Comparison of ENCODE assay signal across 2 cellular contexts in the genomic region with DNA sequence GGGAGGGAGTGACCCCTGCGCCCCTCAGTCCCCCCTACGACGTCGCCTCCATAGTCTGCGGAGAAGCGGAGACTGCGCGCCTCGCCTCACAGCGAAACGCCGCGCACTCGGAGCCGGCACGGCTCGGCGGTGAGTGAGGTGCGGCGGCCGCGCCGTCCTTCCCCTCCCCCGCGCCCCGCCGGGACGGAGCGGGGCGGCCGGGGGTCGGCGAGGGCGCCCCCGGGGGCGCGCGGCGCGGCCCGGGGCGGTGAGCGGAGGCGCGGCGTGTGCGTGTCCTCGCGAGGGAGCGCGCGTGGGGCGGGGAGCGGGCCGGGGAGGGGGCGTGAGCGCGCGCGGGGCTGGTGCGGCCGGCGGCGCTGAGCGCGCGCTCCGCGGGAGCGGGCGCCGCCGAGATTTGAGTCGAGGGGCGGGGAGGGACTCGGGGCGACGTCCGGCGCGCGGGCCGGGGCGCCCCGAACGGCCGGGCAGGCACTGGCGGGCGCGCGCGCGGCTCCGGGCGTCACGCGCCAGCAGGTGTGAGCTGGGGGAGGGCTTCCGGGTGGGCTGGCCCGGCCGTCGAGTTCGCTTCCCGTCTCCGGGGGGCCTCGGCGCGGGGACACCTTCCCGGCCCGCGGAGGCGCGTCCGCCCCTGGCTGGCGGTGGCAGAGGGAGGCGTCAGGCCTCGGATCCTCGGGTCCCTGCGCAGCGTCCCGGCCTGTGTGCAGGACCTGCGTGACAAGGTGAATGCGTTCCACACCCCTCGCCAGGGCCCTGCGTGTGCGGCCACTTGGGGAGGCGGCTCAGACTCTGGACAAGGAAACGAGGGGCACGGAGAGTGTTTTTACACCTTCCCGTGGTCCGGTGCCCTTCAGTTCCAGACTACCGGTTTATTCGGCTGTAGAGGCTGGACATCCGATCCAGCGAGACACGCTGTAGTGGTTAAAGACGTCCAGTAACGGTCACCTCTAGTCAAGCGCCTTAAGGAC.
TF ChIP-seq lines count a peak whose summit lies in the region.

No MANE protein-coding gene starts in this region.

TF ChIP-seq in GM23338, 12 proteins besides CTCF, POLR2A, EP300 and RAD21:
- peak; percentile 48; the same call in 1 of the 2 replicates for TF ChIP-seq POLR2AphosphoS5 (IDR thresholded peaks at IDR 0.05; ENCODE audit: low read depth)
- TF ChIP-seq, protein P1, sequence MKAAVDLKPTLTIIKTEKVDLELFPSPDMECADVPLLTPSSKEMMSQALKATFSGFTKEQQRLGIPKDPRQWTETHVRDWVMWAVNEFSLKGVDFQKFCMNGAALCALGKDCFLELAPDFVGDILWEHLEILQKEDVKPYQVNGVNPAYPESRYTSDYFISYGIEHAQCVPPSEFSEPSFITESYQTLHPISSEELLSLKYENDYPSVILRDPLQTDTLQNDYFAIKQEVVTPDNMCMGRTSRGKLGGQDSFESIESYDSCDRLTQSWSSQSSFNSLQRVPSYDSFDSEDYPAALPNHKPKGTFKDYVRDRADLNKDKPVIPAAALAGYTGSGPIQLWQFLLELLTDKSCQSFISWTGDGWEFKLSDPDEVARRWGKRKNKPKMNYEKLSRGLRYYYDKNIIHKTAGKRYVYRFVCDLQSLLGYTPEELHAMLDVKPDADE (IDR thresholded peaks at IDR 0.05): no peak

TF ChIP-seq in H1, 55 proteins besides CTCF, POLR2A, EP300 and RAD21:
- TF ChIP-seq, protein P2, sequence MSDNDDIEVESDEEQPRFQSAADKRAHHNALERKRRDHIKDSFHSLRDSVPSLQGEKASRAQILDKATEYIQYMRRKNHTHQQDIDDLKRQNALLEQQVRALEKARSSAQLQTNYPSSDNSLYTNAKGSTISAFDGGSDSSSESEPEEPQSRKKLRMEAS (IDR thresholded peaks at IDR 0.05): peak; percentile 20; the same call in 1 of the 2 replicates
- TF ChIP-seq, protein P3, sequence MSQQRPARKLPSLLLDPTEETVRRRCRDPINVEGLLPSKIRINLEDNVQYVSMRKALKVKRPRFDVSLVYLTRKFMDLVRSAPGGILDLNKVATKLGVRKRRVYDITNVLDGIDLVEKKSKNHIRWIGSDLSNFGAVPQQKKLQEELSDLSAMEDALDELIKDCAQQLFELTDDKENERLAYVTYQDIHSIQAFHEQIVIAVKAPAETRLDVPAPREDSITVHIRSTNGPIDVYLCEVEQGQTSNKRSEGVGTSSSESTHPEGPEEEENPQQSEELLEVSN (IDR thresholded peaks at IDR 0.05): no peak
- TF ChIP-seq NANOG (IDR thresholded peaks at IDR 0.05; ENCODE audit: insufficient read depth, low read depth, low read length, poor library complexity, severe bottlenecking) (no peak), RXRA (IDR thresholded peaks at IDR 0.05; ENCODE audit: insufficient read depth, low read depth, low read length) (no peak), MAFK (IDR thresholded peaks at IDR 0.05; ENCODE audit: low read depth, low read length) (no peak), HDAC2 (IDR thresholded peaks at IDR 0.05; ENCODE audit: borderline replicate concordance in 1 of 2, low read depth in 2 of 2, low read length in 2 of 2) (no peak; a peak in 1 of 4 replicates), PHF8 (conservative IDR thresholded peaks at IDR 0.05; ENCODE audit: low read depth, low read length) (peak; percentile 23), NRF1 (IDR thresholded peaks at IDR 0.05; ENCODE audit: low read depth, low read length) (no peak), GABPA (IDR thresholded peaks at IDR 0.05; ENCODE audit: borderline replicate concordance, insufficient read depth, low read length) (no peak), ASH2L (IDR thresholded peaks at IDR 0.05; ENCODE audit: low read length) (peak; percentile 24), BACH1 (IDR thresholded peaks at IDR 0.05; ENCODE audit: low read length) (no peak), SP4 (IDR thresholded peaks at IDR 0.05; ENCODE audit: low read length) (no peak), EGR1 (IDR thresholded peaks at IDR 0.05; ENCODE audit: borderline replicate concordance, low read depth, low read length) (no peak), TAF1 (IDR thresholded peaks at IDR 0.05; ENCODE audit: low read depth, low read length) (no peak), POLR2AphosphoS5 (IDR thresholded peaks at IDR 0.05; ENCODE audit: low read depth, low read length) (0 out of 2 replicates have a peak, but pooled peaks have one; percentile 30), KDM4A (IDR thresholded peaks at IDR 0.05; ENCODE audit: low read depth, low read length, severe bottlenecking) (peak; percentile 47), CEBPB (IDR thresholded peaks at IDR 0.05; ENCODE audit: low read depth, low read length) (no peak), SIN3A (conservative IDR thresholded peaks at IDR 0.05 in 1 of 2, IDR thresholded peaks at IDR 0.05 in 1 of 2; ENCODE audit: low read depth in 1 of 2, low read length in 2 of 2) (peak; percentile 33 to 48; a peak in 1 of 4 replicates), RBBP5 (IDR thresholded peaks at IDR 0.05; ENCODE audit: borderline replicate concordance, low read depth, low read length) (peak; percentile 52)
- TF ChIP-seq, protein P4, sequence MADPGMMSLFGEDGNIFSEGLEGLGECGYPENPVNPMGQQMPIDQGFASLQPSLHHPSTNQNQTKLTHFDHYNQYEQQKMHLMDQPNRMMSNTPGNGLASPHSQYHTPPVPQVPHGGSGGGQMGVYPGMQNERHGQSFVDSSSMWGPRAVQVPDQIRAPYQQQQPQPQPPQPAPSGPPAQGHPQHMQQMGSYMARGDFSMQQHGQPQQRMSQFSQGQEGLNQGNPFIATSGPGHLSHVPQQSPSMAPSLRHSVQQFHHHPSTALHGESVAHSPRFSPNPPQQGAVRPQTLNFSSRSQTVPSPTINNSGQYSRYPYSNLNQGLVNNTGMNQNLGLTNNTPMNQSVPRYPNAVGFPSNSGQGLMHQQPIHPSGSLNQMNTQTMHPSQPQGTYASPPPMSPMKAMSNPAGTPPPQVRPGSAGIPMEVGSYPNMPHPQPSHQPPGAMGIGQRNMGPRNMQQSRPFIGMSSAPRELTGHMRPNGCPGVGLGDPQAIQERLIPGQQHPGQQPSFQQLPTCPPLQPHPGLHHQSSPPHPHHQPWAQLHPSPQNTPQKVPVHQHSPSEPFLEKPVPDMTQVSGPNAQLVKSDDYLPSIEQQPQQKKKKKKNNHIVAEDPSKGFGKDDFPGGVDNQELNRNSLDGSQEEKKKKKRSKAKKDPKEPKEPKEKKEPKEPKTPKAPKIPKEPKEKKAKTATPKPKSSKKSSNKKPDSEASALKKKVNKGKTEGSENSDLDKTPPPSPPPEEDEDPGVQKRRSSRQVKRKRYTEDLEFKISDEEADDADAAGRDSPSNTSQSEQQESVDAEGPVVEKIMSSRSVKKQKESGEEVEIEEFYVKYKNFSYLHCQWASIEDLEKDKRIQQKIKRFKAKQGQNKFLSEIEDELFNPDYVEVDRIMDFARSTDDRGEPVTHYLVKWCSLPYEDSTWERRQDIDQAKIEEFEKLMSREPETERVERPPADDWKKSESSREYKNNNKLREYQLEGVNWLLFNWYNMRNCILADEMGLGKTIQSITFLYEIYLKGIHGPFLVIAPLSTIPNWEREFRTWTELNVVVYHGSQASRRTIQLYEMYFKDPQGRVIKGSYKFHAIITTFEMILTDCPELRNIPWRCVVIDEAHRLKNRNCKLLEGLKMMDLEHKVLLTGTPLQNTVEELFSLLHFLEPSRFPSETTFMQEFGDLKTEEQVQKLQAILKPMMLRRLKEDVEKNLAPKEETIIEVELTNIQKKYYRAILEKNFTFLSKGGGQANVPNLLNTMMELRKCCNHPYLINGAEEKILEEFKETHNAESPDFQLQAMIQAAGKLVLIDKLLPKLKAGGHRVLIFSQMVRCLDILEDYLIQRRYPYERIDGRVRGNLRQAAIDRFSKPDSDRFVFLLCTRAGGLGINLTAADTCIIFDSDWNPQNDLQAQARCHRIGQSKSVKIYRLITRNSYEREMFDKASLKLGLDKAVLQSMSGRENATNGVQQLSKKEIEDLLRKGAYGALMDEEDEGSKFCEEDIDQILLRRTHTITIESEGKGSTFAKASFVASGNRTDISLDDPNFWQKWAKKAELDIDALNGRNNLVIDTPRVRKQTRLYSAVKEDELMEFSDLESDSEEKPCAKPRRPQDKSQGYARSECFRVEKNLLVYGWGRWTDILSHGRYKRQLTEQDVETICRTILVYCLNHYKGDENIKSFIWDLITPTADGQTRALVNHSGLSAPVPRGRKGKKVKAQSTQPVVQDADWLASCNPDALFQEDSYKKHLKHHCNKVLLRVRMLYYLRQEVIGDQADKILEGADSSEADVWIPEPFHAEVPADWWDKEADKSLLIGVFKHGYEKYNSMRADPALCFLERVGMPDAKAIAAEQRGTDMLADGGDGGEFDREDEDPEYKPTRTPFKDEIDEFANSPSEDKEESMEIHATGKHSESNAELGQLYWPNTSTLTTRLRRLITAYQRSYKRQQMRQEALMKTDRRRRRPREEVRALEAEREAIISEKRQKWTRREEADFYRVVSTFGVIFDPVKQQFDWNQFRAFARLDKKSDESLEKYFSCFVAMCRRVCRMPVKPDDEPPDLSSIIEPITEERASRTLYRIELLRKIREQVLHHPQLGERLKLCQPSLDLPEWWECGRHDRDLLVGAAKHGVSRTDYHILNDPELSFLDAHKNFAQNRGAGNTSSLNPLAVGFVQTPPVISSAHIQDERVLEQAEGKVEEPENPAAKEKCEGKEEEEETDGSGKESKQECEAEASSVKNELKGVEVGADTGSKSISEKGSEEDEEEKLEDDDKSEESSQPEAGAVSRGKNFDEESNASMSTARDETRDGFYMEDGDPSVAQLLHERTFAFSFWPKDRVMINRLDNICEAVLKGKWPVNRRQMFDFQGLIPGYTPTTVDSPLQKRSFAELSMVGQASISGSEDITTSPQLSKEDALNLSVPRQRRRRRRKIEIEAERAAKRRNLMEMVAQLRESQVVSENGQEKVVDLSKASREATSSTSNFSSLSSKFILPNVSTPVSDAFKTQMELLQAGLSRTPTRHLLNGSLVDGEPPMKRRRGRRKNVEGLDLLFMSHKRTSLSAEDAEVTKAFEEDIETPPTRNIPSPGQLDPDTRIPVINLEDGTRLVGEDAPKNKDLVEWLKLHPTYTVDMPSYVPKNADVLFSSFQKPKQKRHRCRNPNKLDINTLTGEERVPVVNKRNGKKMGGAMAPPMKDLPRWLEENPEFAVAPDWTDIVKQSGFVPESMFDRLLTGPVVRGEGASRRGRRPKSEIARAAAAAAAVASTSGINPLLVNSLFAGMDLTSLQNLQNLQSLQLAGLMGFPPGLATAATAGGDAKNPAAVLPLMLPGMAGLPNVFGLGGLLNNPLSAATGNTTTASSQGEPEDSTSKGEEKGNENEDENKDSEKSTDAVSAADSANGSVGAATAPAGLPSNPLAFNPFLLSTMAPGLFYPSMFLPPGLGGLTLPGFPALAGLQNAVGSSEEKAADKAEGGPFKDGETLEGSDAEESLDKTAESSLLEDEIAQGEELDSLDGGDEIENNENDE (IDR thresholded peaks at IDR 0.05; ENCODE audit: insufficient replicate concordance, low read length): no peak
- TF ChIP-seq, protein P5, sequence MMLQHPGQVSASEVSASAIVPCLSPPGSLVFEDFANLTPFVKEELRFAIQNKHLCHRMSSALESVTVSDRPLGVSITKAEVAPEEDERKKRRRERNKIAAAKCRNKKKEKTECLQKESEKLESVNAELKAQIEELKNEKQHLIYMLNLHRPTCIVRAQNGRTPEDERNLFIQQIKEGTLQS (IDR thresholded peaks at IDR 0.05; ENCODE audit: insufficient read depth, low read depth, low read length): no peak
